In genomic region chr10:26468691-26469090, GRCh38 we compare ENCODE assay signal across 1 cellular context.
TF ChIP-seq lines count a peak whose summit lies in the region.

No MANE protein-coding gene starts in this region.

TF ChIP-seq in K562, 482 proteins besides CTCF, POLR2A, EP300 and RAD21 (continued from another document):
- no peak for TF ChIP-seq POLR3A (IDR thresholded peaks at IDR 0.05; ENCODE audit: borderline replicate concordance, extremely low read depth, insufficient read depth, insufficient read length)
